In genomic region chr1:234967121-234967520, GRCh38 we compare ENCODE assay signal across 16 cellular contexts.
DNase-seq lines count a peak whose midpoint lies in the region; ATAC-seq lines count a peak whose summit lies in the region.
"Had no signal": no experiment of that assay in that cellular context is flagged by ENCODE, and none has a peak within 500 bp of the region (broad histone marks: within the 10 kb centered on the region; RNA-seq: fewer than 3 reads in every experiment).

No MANE protein-coding gene starts in this region.

- H3K27me3 ChIP-seq in stomach smooth muscle (ENCODE audit: control insufficient read depth in 1 of 2, insufficient read depth in 2 of 2, low read length in 2 of 2): no peaks in the 10 kb centered on the region

- no peak for ATAC-seq in stimulated activated naive CD8-positive, alpha-beta T cell treated with anti-CD3 and anti-CD28 coated beads, Interleukin-15, Interleukin-2, amounts not matched to agents 100 U/mL and 50 U/mL, for 24 hours
- no peak for ATAC-seq in stimulated activated naive CD8-positive, alpha-beta T cell treated with anti-CD3 and anti-CD28 coated beads, Interleukin-15, amount 100 ng/mL, for 72 hours
- ATAC-seq in stimulated activated naive B cell treated with anti-CD40 and anti-IgM and Interleukin-4, amounts not matched to agents 10 μg/mL and 1 μg/mL and 100 μg/mL, for 72 hours (replicated peaks): no peak

- peak overlapping the region; percentile 24 for H3K27ac ChIP-seq in stomach smooth muscle (ENCODE audit: low read length)

- no peaks in the 10 kb centered on the region for H3K9me3 Mint-ChIP-seq in stimulated activated naive CD8-positive, alpha-beta T cell treated with anti-CD3 and anti-CD28 coated beads, Interleukin-15, amount 100 ng/mL, for 72 hours
- no peaks in the 10 kb centered on the region for H3K9me3 Mint-ChIP-seq in stimulated activated naive B cell treated with anti-CD40 and anti-IgM and Interleukin-4, amounts not matched to agents 10 μg/mL and 1 μg/mL and 100 μg/mL, for 72 hours

- H3K36me3 ChIP-seq in stomach smooth muscle (ENCODE audit: control insufficient read depth in 2 of 2, insufficient read depth in 2 of 2, low read length in 2 of 2): no peaks in the 10 kb centered on the region

- no peak overlapping the region for H3K4me3 Mint-ChIP-seq in stimulated activated naive CD8-positive, alpha-beta T cell treated with anti-CD3 and anti-CD28 coated beads, Interleukin-15, amount 100 ng/mL, for 72 hours
- no peak overlapping the region for H3K4me3 Mint-ChIP-seq in stimulated activated naive B cell treated with anti-CD40 and anti-IgM and Interleukin-4, amounts not matched to agents 10 μg/mL and 1 μg/mL and 100 μg/mL, for 72 hours
- H3K4me3 Mint-ChIP-seq: B cell; CD8-positive, alpha-beta memory T cell had no signal

- no peaks in the 10 kb centered on the region for H3K27me3 Mint-ChIP-seq in stimulated activated naive CD8-positive, alpha-beta T cell treated with anti-CD3 and anti-CD28 coated beads, Interleukin-15, amount 100 ng/mL, for 72 hours
- H3K27me3 Mint-ChIP-seq in stimulated activated naive B cell treated with anti-CD40 and anti-IgM and Interleukin-4, amounts not matched to agents 10 μg/mL and 1 μg/mL and 100 μg/mL, for 72 hours: no peaks in the 10 kb centered on the region
- H3K27me3 Mint-ChIP-seq: B cell had no signal

- H3K4me3 ChIP-seq in stomach smooth muscle (ENCODE audit: low read length in 2 of 2): no peak overlapping the region

- DNase-seq in stimulated activated naive CD8-positive, alpha-beta T cell treated with anti-CD3 and anti-CD28 coated beads, Interleukin-15, Interleukin-2, amounts not matched to agents 100 U/mL and 50 U/mL, for 24 hours: peak; percentile 1
- DNase-seq in stimulated activated naive CD8-positive, alpha-beta T cell treated with anti-CD3 and anti-CD28 coated beads, Interleukin-15, amount 100 ng/mL, for 72 hours: no peak
- DNase-seq in RPMI8226: peak; percentile 0
- peak; percentile 40 for DNase-seq in myocyte (ENCODE audit: low read depth)
- no peak for DNase-seq in pons (ENCODE audit: low spot score)
- DNase-seq in NCI-H1930 (lab: John Stamatoyannopoulos, UW): no peak
- DNase-seq in stimulated activated naive B cell treated with anti-CD40 and anti-IgM and Interleukin-4, amounts not matched to agents 10 μg/mL and 1 μg/mL and 100 μg/mL, for 72 hours: no peak
- DNase-seq: CD8-positive, alpha-beta memory T cell; KG1; MM.1S; NCI-H1105 treated with DMSO at 0.1 percent for 48 hours; NCI-H2029; NCI-H510A treated with DMSO at 0.1 percent for 48 hours; SHP77 treated with DMSO at 0.1 percent for 48 hours had no signal

- H3K9ac ChIP-seq in stomach smooth muscle (ENCODE audit: low read length in 2 of 2): no peak overlapping the region

- no peak overlapping the region for H3K27ac Mint-ChIP-seq in stimulated activated naive CD8-positive, alpha-beta T cell treated with anti-CD3 and anti-CD28 coated beads, Interleukin-15, amount 100 ng/mL, for 72 hours
- H3K27ac Mint-ChIP-seq in stimulated activated naive B cell treated with anti-CD40 and anti-IgM and Interleukin-4, amounts not matched to agents 10 μg/mL and 1 μg/mL and 100 μg/mL, for 72 hours: no peak overlapping the region
- H3K27ac Mint-ChIP-seq: B cell; CD8-positive, alpha-beta memory T cell had no signal

- H3K4me1 ChIP-seq in stomach smooth muscle (ENCODE audit: control insufficient read depth, insufficient read depth, low read length): peaks cover 66% of the 10 kb centered on the region

- no peaks in the 10 kb centered on the region for H3K9me3 ChIP-seq in stomach smooth muscle (ENCODE audit: control insufficient read depth in 2 of 2, low read length in 2 of 2)

- H3K36me3 Mint-ChIP-seq in stimulated activated naive B cell treated with anti-CD40 and anti-IgM and Interleukin-4, amounts not matched to agents 10 μg/mL and 1 μg/mL and 100 μg/mL, for 72 hours: no peaks in the 10 kb centered on the region

- H3K4me1 Mint-ChIP-seq in stimulated activated naive CD8-positive, alpha-beta T cell treated with anti-CD3 and anti-CD28 coated beads, Interleukin-15, amount 100 ng/mL, for 72 hours: peaks cover 83% of the 10 kb centered on the region
- peaks cover 40 to 70% of the 10 kb centered on the region in 2 donors for H3K4me1 Mint-ChIP-seq in stimulated activated naive B cell treated with anti-CD40 and anti-IgM and Interleukin-4, amounts not matched to agents 10 μg/mL and 1 μg/mL and 100 μg/mL, for 72 hours

Comparison
In these comparisons a context has a peak if more than half of its experiments do, and no peak if none do; other contexts are left out.
1. DNase-seq: peak in stimulated activated naive CD8-positive, alpha-beta T cell treated with anti-CD3 and anti-CD28 coated beads, Interleukin-15, Interleukin-2, amounts not matched to agents 100 U/mL and 50 U/mL, for 24 hours (single experiment), RPMI8226 (single experiment) and myocyte (single experiment); none in stimulated activated naive CD8-positive, alpha-beta T cell treated with anti-CD3 and anti-CD28 coated beads, Interleukin-15, amount 100 ng/mL, for 72 hours (0 of 2), pons (single experiment), NCI-H1930 (0 of 2) and stimulated activated naive B cell treated with anti-CD40 and anti-IgM and Interleukin-4, amounts not matched to agents 10 μg/mL and 1 μg/mL and 100 μg/mL, for 72 hours (single experiment).